ENCODE assay signal across 1 cellular context in the genomic region with DNA sequence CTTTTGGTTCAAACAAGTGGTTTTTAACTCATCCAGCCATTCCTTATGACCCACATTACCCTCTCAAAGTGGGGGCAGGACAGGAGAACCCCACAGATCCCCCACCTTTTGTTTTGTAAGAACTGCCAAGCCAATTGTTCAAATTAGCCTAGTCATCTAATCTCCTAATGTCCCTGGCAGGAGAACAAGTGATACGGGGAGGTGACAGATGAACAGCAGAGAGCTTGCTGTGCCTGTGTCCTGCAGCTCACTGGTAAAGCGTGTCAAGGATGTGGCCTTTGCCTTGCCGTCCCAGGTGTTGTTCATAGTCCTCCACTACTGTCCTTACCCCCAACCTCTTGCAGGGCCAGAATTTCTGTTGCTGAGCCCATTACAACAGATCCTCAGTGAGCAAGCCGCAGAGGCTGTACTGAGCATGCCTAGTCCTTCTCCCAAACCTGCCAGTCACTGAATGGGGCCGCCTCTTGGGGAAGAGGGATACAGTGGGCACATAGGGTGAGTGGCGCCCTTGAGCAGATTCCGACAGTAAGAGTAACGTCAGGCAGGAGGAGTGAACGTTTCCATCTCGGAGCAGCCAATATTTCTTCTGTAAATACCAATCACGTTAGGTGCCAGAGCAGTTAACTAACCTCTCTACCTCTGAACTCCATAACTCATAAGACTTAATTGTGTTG.
TF ChIP-seq lines count a peak whose summit lies in the region.

No MANE protein-coding gene starts in this region.

TF ChIP-seq in HCT116, 20 proteins besides CTCF, POLR2A, EP300 and RAD21 (continued from another document):
- TF ChIP-seq, protein P1, sequence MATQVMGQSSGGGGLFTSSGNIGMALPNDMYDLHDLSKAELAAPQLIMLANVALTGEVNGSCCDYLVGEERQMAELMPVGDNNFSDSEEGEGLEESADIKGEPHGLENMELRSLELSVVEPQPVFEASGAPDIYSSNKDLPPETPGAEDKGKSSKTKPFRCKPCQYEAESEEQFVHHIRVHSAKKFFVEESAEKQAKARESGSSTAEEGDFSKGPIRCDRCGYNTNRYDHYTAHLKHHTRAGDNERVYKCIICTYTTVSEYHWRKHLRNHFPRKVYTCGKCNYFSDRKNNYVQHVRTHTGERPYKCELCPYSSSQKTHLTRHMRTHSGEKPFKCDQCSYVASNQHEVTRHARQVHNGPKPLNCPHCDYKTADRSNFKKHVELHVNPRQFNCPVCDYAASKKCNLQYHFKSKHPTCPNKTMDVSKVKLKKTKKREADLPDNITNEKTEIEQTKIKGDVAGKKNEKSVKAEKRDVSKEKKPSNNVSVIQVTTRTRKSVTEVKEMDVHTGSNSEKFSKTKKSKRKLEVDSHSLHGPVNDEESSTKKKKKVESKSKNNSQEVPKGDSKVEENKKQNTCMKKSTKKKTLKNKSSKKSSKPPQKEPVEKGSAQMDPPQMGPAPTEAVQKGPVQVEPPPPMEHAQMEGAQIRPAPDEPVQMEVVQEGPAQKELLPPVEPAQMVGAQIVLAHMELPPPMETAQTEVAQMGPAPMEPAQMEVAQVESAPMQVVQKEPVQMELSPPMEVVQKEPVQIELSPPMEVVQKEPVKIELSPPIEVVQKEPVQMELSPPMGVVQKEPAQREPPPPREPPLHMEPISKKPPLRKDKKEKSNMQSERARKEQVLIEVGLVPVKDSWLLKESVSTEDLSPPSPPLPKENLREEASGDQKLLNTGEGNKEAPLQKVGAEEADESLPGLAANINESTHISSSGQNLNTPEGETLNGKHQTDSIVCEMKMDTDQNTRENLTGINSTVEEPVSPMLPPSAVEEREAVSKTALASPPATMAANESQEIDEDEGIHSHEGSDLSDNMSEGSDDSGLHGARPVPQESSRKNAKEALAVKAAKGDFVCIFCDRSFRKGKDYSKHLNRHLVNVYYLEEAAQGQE (IDR thresholded peaks at IDR 0.05; ENCODE audit: low read depth): no peak
- no peak for TF ChIP-seq TCF7L2 (IDR thresholded peaks at IDR 0.05; ENCODE audit: borderline replicate concordance, extremely low read depth, insufficient read depth, insufficient read length)
- no peak for TF ChIP-seq SIN3A (IDR thresholded peaks at IDR 0.05; ENCODE audit: low read depth)
- no peak for TF ChIP-seq ELF1 (IDR thresholded peaks at IDR 0.05; ENCODE audit: borderline replicate concordance, low read depth)
- no peak for TF ChIP-seq SP1 (IDR thresholded peaks at IDR 0.05; ENCODE audit: low read depth)
- TF ChIP-seq POLR2AphosphoS5 (IDR thresholded peaks at IDR 0.05; ENCODE audit: low read depth, low read length): no peak
- no peak for TF ChIP-seq CBX3 (IDR thresholded peaks at IDR 0.05; ENCODE audit: low read depth)
- TF ChIP-seq EZH2phosphoT487 (IDR thresholded peaks at IDR 0.05; ENCODE audit: borderline replicate concordance): no peak
- TF ChIP-seq, protein P2, sequence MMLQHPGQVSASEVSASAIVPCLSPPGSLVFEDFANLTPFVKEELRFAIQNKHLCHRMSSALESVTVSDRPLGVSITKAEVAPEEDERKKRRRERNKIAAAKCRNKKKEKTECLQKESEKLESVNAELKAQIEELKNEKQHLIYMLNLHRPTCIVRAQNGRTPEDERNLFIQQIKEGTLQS (IDR thresholded peaks at IDR 0.05): no peak
